In genomic region chr11:73760680-73761402, GRCh38 we compare ENCODE assay signal across 1 cellular context.
TF ChIP-seq lines count a peak whose summit lies in the region.

Gene RAB6A, minus strand, starts transcription at chr11:73761074. Its CDS starts 439 bp downstream, at chr11:73760635.

TF ChIP-seq in HepG2, 621 proteins besides CTCF, POLR2A, EP300 and RAD21 (continued from another document and continues in another):
- TF ChIP-seq KDM5B (CRISPR knock-in tag; IDR thresholded peaks at IDR 0.05; ENCODE audit: borderline replicate concordance) (peak; percentile 80), ARNT2 (CRISPR knock-in tag; IDR thresholded peaks at IDR 0.05; ENCODE audit: low read depth) (peak; percentile 84; the same call in 1 of the 2 replicates), ZNF142 (CRISPR knock-in tag; IDR thresholded peaks at IDR 0.05) (no peak; the same call in none of the 2 replicates), TAF1 (CRISPR knock-in tag; IDR thresholded peaks at IDR 0.05) (peak; percentile 83), HNF4A (CRISPR knock-in tag; IDR thresholded peaks at IDR 0.05) (no peak), DZIP1 (CRISPR knock-in tag; IDR thresholded peaks at IDR 0.05) (no peak), KDM5A (IDR thresholded peaks at IDR 0.05; ENCODE audit: borderline replicate concordance, low read length) (peak; percentile 1; the same call in 1 of the 2 replicates), ETV6 (CRISPR knock-in tag; conservative IDR thresholded peaks at IDR 0.05) (no peak), SRY (CRISPR knock-in tag; IDR thresholded peaks at IDR 0.05) (peak; percentile 65), DPF2 (CRISPR knock-in tag; IDR thresholded peaks at IDR 0.05; ENCODE audit: borderline replicate concordance, low read depth) (no peak), SPEN (CRISPR knock-in tag; IDR thresholded peaks at IDR 0.05; ENCODE audit: low read depth) (no peak; the same call in 1 of the 2 replicates), ZNF24 (IDR thresholded peaks at IDR 0.05) (0 out of 2 replicates have a peak, but pooled peaks have one; percentile 37), PBX2 (CRISPR knock-in tag; IDR thresholded peaks at IDR 0.05) (no peak), DNMT3B (CRISPR knock-in tag; conservative IDR thresholded peaks at IDR 0.05) (no peak), ZNF510 (CRISPR knock-in tag; IDR thresholded peaks at IDR 0.05; ENCODE audit: low read depth) (no peak), ZNF136 (CRISPR knock-in tag; IDR thresholded peaks at IDR 0.05; ENCODE audit: low read depth) (no peak), ZNF292 (CRISPR knock-in tag; IDR thresholded peaks at IDR 0.05; ENCODE audit: borderline replicate concordance, low read depth) (no peak), ZSCAN22 (CRISPR knock-in tag; IDR thresholded peaks at IDR 0.05) (no peak), ZNF260 (CRISPR knock-in tag; IDR thresholded peaks at IDR 0.05; ENCODE audit: borderline replicate concordance, low read depth) (no peak), ZNF7 (CRISPR knock-in tag; IDR thresholded peaks at IDR 0.05) (no peak), SUZ12 (IDR thresholded peaks at IDR 0.05; ENCODE audit: low read depth, low read length) (no peak), XBP1 (CRISPR knock-in tag; IDR thresholded peaks at IDR 0.05) (no peak), DR1 (CRISPR knock-in tag; IDR thresholded peaks at IDR 0.05) (peak; percentile 35; the same call in 1 of the 2 replicates), TBP (CRISPR knock-in tag; IDR thresholded peaks at IDR 0.05) (no peak), NRL (CRISPR knock-in tag; IDR thresholded peaks at IDR 0.05; ENCODE audit: borderline replicate concordance) (no peak), MEF2D (CRISPR knock-in tag; IDR thresholded peaks at IDR 0.05) (no peak), KMT2A (CRISPR knock-in tag; IDR thresholded peaks at IDR 0.05) (peak; percentile 74), CAMTA2 (CRISPR knock-in tag; IDR thresholded peaks at IDR 0.05; ENCODE audit: borderline replicate concordance) (no peak), HNRNPL (IDR thresholded peaks at IDR 0.05; ENCODE audit: low read depth, low read length) (no peak), SP4 (CRISPR knock-in tag; IDR thresholded peaks at IDR 0.05) (peak; percentile 91), ZNF589 (CRISPR knock-in tag; conservative IDR thresholded peaks at IDR 0.05) (no peak), E2F5 (CRISPR knock-in tag; conservative IDR thresholded peaks at IDR 0.05) (no peak), ZSCAN20 (CRISPR knock-in tag; IDR thresholded peaks at IDR 0.05; ENCODE audit: borderline replicate concordance) (no peak), ZNF776 (CRISPR knock-in tag; IDR thresholded peaks at IDR 0.05) (no peak; the same call in 1 of the 2 replicates), ZNF20 (CRISPR knock-in tag; IDR thresholded peaks at IDR 0.05) (no peak), SP1 (IDR thresholded peaks at IDR 0.05) (no peak), SP1 (CRISPR knock-in tag; IDR thresholded peaks at IDR 0.05) (peak; percentile 75), KLF16 (CRISPR knock-in tag; IDR thresholded peaks at IDR 0.05) (peak in 1 of 2 experiments; percentile 70; a peak in 1 of 4 replicates), ZSCAN30 (CRISPR knock-in tag; IDR thresholded peaks at IDR 0.05) (no peak), MXD1 (CRISPR knock-in tag; IDR thresholded peaks at IDR 0.05) (peak; percentile 11; the same call in 1 of the 2 replicates), REPIN1 (CRISPR knock-in tag; IDR thresholded peaks at IDR 0.05; ENCODE audit: borderline replicate concordance, low read depth) (0 out of 2 replicates have a peak, but pooled peaks have one; percentile 38), ZBTB21 (CRISPR knock-in tag; IDR thresholded peaks at IDR 0.05) (peak; percentile 87), KAT8 (CRISPR knock-in tag; IDR thresholded peaks at IDR 0.05) (peak; percentile 79), ZNF644 (CRISPR knock-in tag; IDR thresholded peaks at IDR 0.05; ENCODE audit: low read depth) (no peak), HDAC1 (CRISPR knock-in tag; IDR thresholded peaks at IDR 0.05) (peak; percentile 57), ZNF44 (CRISPR knock-in tag; IDR thresholded peaks at IDR 0.05) (no peak), ZBTB7A (CRISPR knock-in tag; IDR thresholded peaks at IDR 0.05) (no peak), HES4 (CRISPR knock-in tag; IDR thresholded peaks at IDR 0.05; ENCODE audit: borderline replicate concordance) (0 out of 2 replicates have a peak, but pooled peaks have one; percentile 14), ZNF770 (CRISPR knock-in tag; IDR thresholded peaks at IDR 0.05) (peak; percentile 53; the same call in 1 of the 2 replicates), RBAK (CRISPR knock-in tag; IDR thresholded peaks at IDR 0.05) (no peak), ZNF138 (CRISPR knock-in tag; IDR thresholded peaks at IDR 0.05; ENCODE audit: low read depth) (no peak), LCORL (IDR thresholded peaks at IDR 0.05) (no peak), LCORL (CRISPR knock-in tag; IDR thresholded peaks at IDR 0.05) (no peak; the same call in 1 of the 2 replicates), HOXA9 (CRISPR knock-in tag; IDR thresholded peaks at IDR 0.05; ENCODE audit: borderline replicate concordance) (no peak; the same call in 1 of the 2 replicates), ZNF235 (CRISPR knock-in tag; IDR thresholded peaks at IDR 0.05; ENCODE audit: borderline replicate concordance) (no peak), KLF9 (CRISPR knock-in tag; IDR thresholded peaks at IDR 0.05; ENCODE audit: low read depth) (no peak), ZXDC (CRISPR knock-in tag; IDR thresholded peaks at IDR 0.05) (0 out of 2 replicates have a peak, but pooled peaks have one; percentile 85), MLX (CRISPR knock-in tag; IDR thresholded peaks at IDR 0.05) (no peak)
